ENCODE assay signal across 12 cellular contexts in genomic region chr17:12927541-12928425, GRCh38.
DNase-seq lines count a peak whose midpoint lies in the region; ATAC-seq and TF ChIP-seq lines count a peak whose summit lies in the region.
"Had no signal": no experiment of that assay in that cellular context is flagged by ENCODE, and none has a peak within 500 bp of the region (broad histone marks: within the 10 kb centered on the region; RNA-seq: fewer than 3 reads in every experiment).

No MANE protein-coding gene starts in this region.

- POLR2A ChIA-PET in OCI-LY7 (lab: Charles Lee), result interaction anchor here (0.9 kb wide), 1 partner anchor 23 kb away, joined by 3 read pairs; no protein-coding TSS in a partner anchor

- BruUV-seq in OCI-LY7 (replicated peaks; lab: Mats Ljungman, UMichigan), result TSS peak; percentile 47

- peak overlapping the region; percentile 87 for H3K27ac ChIP-seq in OCI-LY7 (ENCODE audit: low read depth, low read length, poor library complexity, severe bottlenecking)
- peak overlapping the region; percentile 41 for H3K27ac ChIP-seq in psoas muscle
- H3K27ac ChIP-seq: thyroid gland had no signal

- H4K20me1 ChIP-seq in OCI-LY7 (ENCODE audit: insufficient read depth, low read length), result no peaks in the 10 kb centered on the region

- no peak for ATAC-seq in psoas muscle
- ATAC-seq: T-cell had no signal

- H3K4me2 ChIP-seq in OCI-LY7 (ENCODE audit: low read length), result peak overlapping the region; percentile 66

- H3K36me3 ChIP-seq in OCI-LY7 (ENCODE audit: insufficient read depth, low read length) (0 out of 2 replicates have a peak, but pooled peaks cover 5% of the 10 kb centered on the region), psoas muscle (ENCODE audit: insufficient read depth in 1 of 2, low read depth in 1 of 2) (no peaks in the 10 kb centered on the region)
- H3K36me3 ChIP-seq: thyroid gland had no signal

- H3K9me2 ChIP-seq in OCI-LY7 (ENCODE audit: insufficient read depth, low read length), result no peaks in the 10 kb centered on the region

- intact Hi-C loops in OCI-LY7 (cut with micrococcal nuclease; ENCODE audit: unreplicated experiment), result loop anchor here (1.0 to 5.0 kb wide), 2 partner anchors 75 to 111 kb away; no protein-coding TSS in a partner anchor
- intact Hi-C loops in psoas muscle (cut with DNase I), result no loop called here

- no peak for TF ChIP-seq CTCF in OCI-LY7 (conservative IDR thresholded peaks at IDR 0.05; ENCODE audit: low read length)
- no peak for TF ChIP-seq CTCF in fibroblast of villous mesenchyme (IDR thresholded peaks at IDR 0.05; ENCODE audit: insufficient read depth, low read depth, low read length)
- no peak for TF ChIP-seq CTCF in psoas muscle (IDR thresholded peaks at IDR 0.05)

- DNase-seq in Daoy (ENCODE audit: low read depth) (peak; percentile 58), OCI-LY7 (ENCODE audit: low spot score) (peak; percentile 85), fibroblast of villous mesenchyme (ENCODE audit: low read depth) (peak; percentile 28), psoas muscle (no peak), NCI-H2227 treated with DMSO at 0.1 percent for 48 hours (lab: John Stamatoyannopoulos, UW) (no peak), NCI-H1694 treated with DMSO at 0.1 percent for 48 hours (lab: John Stamatoyannopoulos, UW) (no peak), NCI-H1436 treated with DMSO at 0.1 percent for 48 hours (lab: John Stamatoyannopoulos, UW) (no peak), anterior cingulate cortex (lab: John Stamatoyannopoulos, UW) (no peak)
- DNase-seq: activated CD8-positive, alpha-beta memory T cell treated with anti-CD3 and anti-CD28 coated beads, Interleukin-2, amount 50 U/mL, for 4 hours; DND-41; T-cell had no signal

- H3K4me3 ChIP-seq in OCI-LY7 (ENCODE audit: low read depth, low read length, poor library complexity, severe bottlenecking) (peak overlapping the region; percentile 26), fibroblast of villous mesenchyme (ENCODE audit: low read depth, low read length) (no peak overlapping the region), psoas muscle (no peak overlapping the region)
- H3K4me3 ChIP-seq: thyroid gland had no signal

- H3K27me3 ChIP-seq in psoas muscle (ENCODE audit: insufficient read depth in 3 of 3, low read length in 2 of 3), result no peaks in the 10 kb centered on the region
- H3K27me3 ChIP-seq: thyroid gland had no signal

- 36 to 45% (median 43%) methylated on average over 5 of the region's 5 CpGs for WGBS in psoas muscle, 3 donors

- no peaks in the 10 kb centered on the region for H3K79me2 ChIP-seq in OCI-LY7 (ENCODE audit: insufficient read depth, low read depth, low read length)

- H3K9me3 ChIP-seq in OCI-LY7 (ENCODE audit: low read length), result no peaks in the 10 kb centered on the region
- no peaks in the 10 kb centered on the region for H3K9me3 ChIP-seq in psoas muscle
- H3K9me3 ChIP-seq: thyroid gland had no signal

- CTCF ChIA-PET in OCI-LY7 (lab: Charles Lee; ENCODE audit: unreplicated experiment), result no interaction called here

- H2AFZ ChIP-seq in OCI-LY7 (ENCODE audit: low read length), result peak overlapping the region; percentile 54; the same call in 1 of the 2 replicates

- H3K4me1 ChIP-seq in OCI-LY7 (ENCODE audit: insufficient read depth, low read length, poor library complexity, severe bottlenecking), result peaks cover 27% of the 10 kb centered on the region
- H3K4me1 ChIP-seq in psoas muscle, result no peaks in the 10 kb centered on the region
- H3K4me1 ChIP-seq: thyroid gland had no signal

Comparison
In these comparisons a context has a peak if more than half of its experiments do, and no peak if none do; other contexts are left out.
1. DNase-seq: peak in Daoy (single experiment), OCI-LY7 (single experiment) and fibroblast of villous mesenchyme (single experiment); none in psoas muscle (0 of 2), NCI-H2227 treated with DMSO at 0.1 percent for 48 hours (single experiment), NCI-H1694 treated with DMSO at 0.1 percent for 48 hours (single experiment), NCI-H1436 treated with DMSO at 0.1 percent for 48 hours (single experiment) and anterior cingulate cortex (0 of 58).